In genomic region chr6:131825946-131826345, GRCh38 we compare ENCODE assay signal across 1 cellular context.
TF ChIP-seq lines count a peak whose summit lies in the region.

No MANE protein-coding gene starts in this region.

TF ChIP-seq in HepG2, 621 proteins besides CTCF, POLR2A, EP300 and RAD21 (continued from another document and continues in another):
- 0 out of 2 replicates have a peak, but pooled peaks have one; percentile 14 for TF ChIP-seq ZNF614 (CRISPR knock-in tag; IDR thresholded peaks at IDR 0.05; ENCODE audit: borderline replicate concordance)
- TF ChIP-seq ZNF33B (CRISPR knock-in tag; IDR thresholded peaks at IDR 0.05), result no peak
- 0 out of 2 replicates have a peak, but pooled peaks have one; percentile 41 for TF ChIP-seq ZBTB10 (CRISPR knock-in tag; IDR thresholded peaks at IDR 0.05; ENCODE audit: borderline replicate concordance)
- no peak for TF ChIP-seq DNMT3B (CRISPR knock-in tag; conservative IDR thresholded peaks at IDR 0.05)
- TF ChIP-seq STAT6 (CRISPR knock-in tag; IDR thresholded peaks at IDR 0.05; ENCODE audit: borderline replicate concordance), result no peak
- no peak for TF ChIP-seq ZBTB44 (CRISPR knock-in tag; IDR thresholded peaks at IDR 0.05)
- TF ChIP-seq THRA (CRISPR knock-in tag; IDR thresholded peaks at IDR 0.05; ENCODE audit: borderline replicate concordance), result peak; percentile 54; the same call in 1 of the 2 replicates
- no peak for TF ChIP-seq HNF1B (CRISPR knock-in tag; IDR thresholded peaks at IDR 0.05)
- peak; percentile 36; the same call in 1 of the 2 replicates for TF ChIP-seq HHEX (CRISPR knock-in tag; IDR thresholded peaks at IDR 0.05)
- no peak for TF ChIP-seq TERF1 (CRISPR knock-in tag; IDR thresholded peaks at IDR 0.05)
- TF ChIP-seq MNT (IDR thresholded peaks at IDR 0.05), result peak; percentile 42; the same call in 1 of the 2 replicates
- peak; percentile 59; the same call in 1 of the 2 replicates for TF ChIP-seq TARDBP (CRISPR knock-in tag; IDR thresholded peaks at IDR 0.05)
- TF ChIP-seq PATZ1 (CRISPR knock-in tag; IDR thresholded peaks at IDR 0.05), result 0 out of 2 replicates have a peak, but pooled peaks have one; percentile 24
- peak; percentile 96 for TF ChIP-seq GATAD2A (CRISPR knock-in tag; IDR thresholded peaks at IDR 0.05)
- TF ChIP-seq GABPA (IDR thresholded peaks at IDR 0.05; ENCODE audit: low read depth, low read length), result peak; percentile 47; the same call in 1 of the 2 replicates
- TF ChIP-seq GABPA (CRISPR knock-in tag; IDR thresholded peaks at IDR 0.05; ENCODE audit: low read depth), result peak; percentile 91
- peak; percentile 77 for TF ChIP-seq FOXP4 (CRISPR knock-in tag; IDR thresholded peaks at IDR 0.05)
- TF ChIP-seq DR1 (CRISPR knock-in tag; IDR thresholded peaks at IDR 0.05), result no peak
- TF ChIP-seq NFYB (CRISPR knock-in tag; IDR thresholded peaks at IDR 0.05), result no peak
- TF ChIP-seq ZUFSP (CRISPR knock-in tag; IDR thresholded peaks at IDR 0.05; ENCODE audit: borderline replicate concordance), result no peak
- peak; percentile 33; the same call in 1 of the 2 replicates for TF ChIP-seq HNF4A (CRISPR knock-in tag; IDR thresholded peaks at IDR 0.05)
- peak; percentile 91; the same call in 1 of the 2 replicates for TF ChIP-seq HMG20A (CRISPR knock-in tag; IDR thresholded peaks at IDR 0.05; ENCODE audit: borderline replicate concordance)
- no peak for TF ChIP-seq GLMP (CRISPR knock-in tag; IDR thresholded peaks at IDR 0.05; ENCODE audit: borderline replicate concordance)
- TF ChIP-seq SNAPC5 (CRISPR knock-in tag; IDR thresholded peaks at IDR 0.05; ENCODE audit: borderline replicate concordance), result no peak
- TF ChIP-seq ZNF513 (CRISPR knock-in tag; conservative IDR thresholded peaks at IDR 0.05), result no peak
- peak; percentile 71; the same call in 1 of the 2 replicates for TF ChIP-seq ZSCAN9 (CRISPR knock-in tag; IDR thresholded peaks at IDR 0.05; ENCODE audit: borderline replicate concordance)
- TF ChIP-seq BATF2 (CRISPR knock-in tag; IDR thresholded peaks at IDR 0.05), result no peak
- TF ChIP-seq NFKBIZ (CRISPR knock-in tag; IDR thresholded peaks at IDR 0.05), result 0 out of 2 replicates have a peak, but pooled peaks have one; percentile 33
